In genomic region chr15:63600646-63601025, GRCh38 we compare ENCODE assay signal across 1 cellular context.
A peak's percentile ranks its signal among the peaks of the same experiment; 100 is the strongest.
TF ChIP-seq lines count a peak whose summit lies in the region.

No MANE protein-coding gene starts in this region.

TF ChIP-seq in GM12878, 131 proteins besides CTCF, POLR2A, EP300 and RAD21 (continued from another document and continues in another):
- no peak for TF ChIP-seq NKRF (conservative IDR thresholded peaks at IDR 0.05)
- TF ChIP-seq LARP7 (IDR thresholded peaks at IDR 0.05): 0 out of 2 replicates have a peak, but pooled peaks have one; percentile 20
- TF ChIP-seq IRF5 (IDR thresholded peaks at IDR 0.05; ENCODE audit: borderline replicate concordance): no peak
- peak; percentile 68 for TF ChIP-seq NRF1 (conservative IDR thresholded peaks at IDR 0.05; ENCODE audit: low read depth, low read length)
- no peak for TF ChIP-seq STAT3 (IDR thresholded peaks at IDR 0.05; ENCODE audit: low read depth, low read length)
- TF ChIP-seq ZNF592 (IDR thresholded peaks at IDR 0.05): no peak
- peak; percentile 99 for TF ChIP-seq ZNF687 (IDR thresholded peaks at IDR 0.05)
- TF ChIP-seq SPI1 (IDR thresholded peaks at IDR 0.05; ENCODE audit: borderline replicate concordance, insufficient read depth, low read depth, low read length): no peak
- peak; percentile 63 for TF ChIP-seq CBFB (IDR thresholded peaks at IDR 0.05; ENCODE audit: low read depth)
- no peak for TF ChIP-seq RFX5 (IDR thresholded peaks at IDR 0.05; ENCODE audit: low read depth, low read length)
- TF ChIP-seq ATF3 (IDR thresholded peaks at IDR 0.05; ENCODE audit: borderline replicate concordance, extremely low read depth, low read depth, low read length): no peak
- no peak; the same call in 1 of the 2 replicates for TF ChIP-seq SMARCA5 (IDR thresholded peaks at IDR 0.05)
- no peak; a peak in 1 of 4 replicates for TF ChIP-seq IKZF2 (IDR thresholded peaks at IDR 0.05)
- TF ChIP-seq ZSCAN29 (IDR thresholded peaks at IDR 0.05): no peak
- TF ChIP-seq BHLHE40 (IDR thresholded peaks at IDR 0.05; ENCODE audit: borderline replicate concordance in 1 of 2, low read depth in 2 of 2, low read length in 1 of 2): peak; percentile 95 to 99
- TF ChIP-seq PKNOX1 (IDR thresholded peaks at IDR 0.05): no peak
- TF ChIP-seq YBX1 (IDR thresholded peaks at IDR 0.05): no peak
- TF ChIP-seq ETV6 (conservative IDR thresholded peaks at IDR 0.05 in 1 of 2, IDR thresholded peaks at IDR 0.05 in 1 of 2; ENCODE audit: borderline replicate concordance in 1 of 2, low read depth in 1 of 2): no peak
- TF ChIP-seq ZNF24 (IDR thresholded peaks at IDR 0.05): no peak
- TF ChIP-seq PAX8 (IDR thresholded peaks at IDR 0.05): no peak
- no peak for TF ChIP-seq ZNF274 (IDR thresholded peaks at IDR 0.05; ENCODE audit: insufficient read depth, insufficient read length)
- no peak for TF ChIP-seq NR2C1 (IDR thresholded peaks at IDR 0.05)
- TF ChIP-seq ZBTB40 (IDR thresholded peaks at IDR 0.05; ENCODE audit: borderline replicate concordance): no peak
- no peak for TF ChIP-seq BRCA1 (IDR thresholded peaks at IDR 0.05; ENCODE audit: low read depth, low read length)
- TF ChIP-seq TCF3 (IDR thresholded peaks at IDR 0.05; ENCODE audit: borderline replicate concordance, insufficient read depth, low read depth, low read length): peak; percentile 76; the same call in 1 of the 2 replicates
- TF ChIP-seq IKZF1 (conservative IDR thresholded peaks at IDR 0.05): peak; percentile 85
- no peak for TF ChIP-seq CBX5 (IDR thresholded peaks at IDR 0.05; ENCODE audit: low read depth)
- TF ChIP-seq SREBF2 (IDR thresholded peaks at IDR 0.05; ENCODE audit: low read length): no peak
- TF ChIP-seq CREM (IDR thresholded peaks at IDR 0.05; ENCODE audit: low read depth): peak; percentile 49; the same call in 1 of the 2 replicates
- no peak for TF ChIP-seq SUPT20H (IDR thresholded peaks at IDR 0.05; ENCODE audit: borderline replicate concordance, control insufficient read depth, low read depth, low read length)
- TF ChIP-seq SRF (IDR thresholded peaks at IDR 0.05; ENCODE audit: low read depth in 2 of 2, low read length in 2 of 2): no peak
- no peak for TF ChIP-seq MTA3 (IDR thresholded peaks at IDR 0.05; ENCODE audit: borderline replicate concordance, low read length)
- no peak for TF ChIP-seq EZH2 (IDR thresholded peaks at IDR 0.05; ENCODE audit: borderline replicate concordance, control insufficient read depth, low read depth, low read length)
- no peak for TF ChIP-seq SMC3 (IDR thresholded peaks at IDR 0.05; ENCODE audit: borderline replicate concordance, low read length)
- no peak for TF ChIP-seq NFIC (IDR thresholded peaks at IDR 0.05; ENCODE audit: low read depth, low read length)
- TF ChIP-seq HDGF (IDR thresholded peaks at IDR 0.05): no peak
- TF ChIP-seq NR2C2 (IDR thresholded peaks at IDR 0.05; ENCODE audit: borderline replicate concordance, control insufficient read depth, insufficient read length, low read depth): no peak
- TF ChIP-seq GATAD2B (conservative IDR thresholded peaks at IDR 0.05; ENCODE audit: low read depth): peak; percentile 66; the same call in 1 of the 2 replicates
- no peak for TF ChIP-seq IRF3 (IDR thresholded peaks at IDR 0.05)
- no peak for TF ChIP-seq NFYA (IDR thresholded peaks at IDR 0.05; ENCODE audit: borderline replicate concordance, low read depth, low read length)
- TF ChIP-seq CHD4 (IDR thresholded peaks at IDR 0.05): no peak
